ENCODE assay signal across 11 cellular contexts in genomic region chr5:171520300-171521170, GRCh38.
DNase-seq lines count a peak whose midpoint lies in the region; TF ChIP-seq lines count a peak whose summit lies in the region.
"Had no signal": no experiment of that assay in that cellular context is flagged by ENCODE, and none has a peak within 500 bp of the region (broad histone marks: within the 10 kb centered on the region; RNA-seq: fewer than 3 reads in every experiment).

No MANE protein-coding gene starts in this region.

- H3K27me3 Mint-ChIP-seq in mesothelial cell of epicardium (ENCODE audit: low read depth), result no peaks in the 10 kb centered on the region

- peak overlapping the region; percentile 79 for H3K27ac Mint-ChIP-seq in mesothelial cell of epicardium
- H3K27ac Mint-ChIP-seq: natural killer cell treated with Interleukin-12 subunit alpha and Interleukin-12 subunit beta and Interleukin-15 and Interleukin-18, amount 100 ng/mL, for 72 hours had no signal

- no peak overlapping the region for H3K4me3 Mint-ChIP-seq in mesothelial cell of epicardium
- H3K4me3 Mint-ChIP-seq: natural killer cell treated with Interleukin-12 subunit alpha and Interleukin-12 subunit beta and Interleukin-15 and Interleukin-18, amount 100 ng/mL, for 72 hours had no signal

- H3K4me1 Mint-ChIP-seq in mesothelial cell of epicardium, result peaks cover 40% of the 10 kb centered on the region

- H3K9me3 Mint-ChIP-seq in mesothelial cell of epicardium, result no peaks in the 10 kb centered on the region
- H3K9me3 Mint-ChIP-seq: natural killer cell treated with Interleukin-12 subunit alpha and Interleukin-12 subunit beta and Interleukin-15 and Interleukin-18, amount 100 ng/mL, for 72 hours had no signal

- DNase-seq in AG04450 (ENCODE audit: low read depth, low spot score), result no peak
- DNase-seq in NCI-H524 treated with DMSO at 0.1 percent for 48 hours (lab: John Stamatoyannopoulos, UW), result peak; percentile 39
- DNase-seq in epithelial cell of prostate (ENCODE audit: low read depth, low spot score), result no peak
- DNase-seq in mesothelial cell of epicardium (ENCODE audit: low spot score in 2 of 2, unreplicated experiment in 2 of 2), result no peak
- DNase-seq in GM13977 (ENCODE audit: low spot score), result no peak
- DNase-seq in NCI-H146 (lab: John Stamatoyannopoulos, UW), result no peak
- DNase-seq in dedifferentiated amniotic fluid mesenchymal stem cell (ENCODE audit: extremely low spot score), result no peak
- DNase-seq in NCI-H187 treated with DMSO at 0.1 percent for 48 hours (lab: John Stamatoyannopoulos, UW), result no peak
- DNase-seq: AML-193, NCI-H1092 had no signal

- POLR2A ChIA-PET in AG04450 (lab: Yijun Ruan, JAX), result interaction anchor here (0.7 to 2.2 kb wide), 6 partner anchors 10 to 486 kb away, joined by 3 to 9 read pairs (median 3); partner anchors contain the start of gene FBXW11

- H3K27me3 ChIP-seq in AG04450 (ENCODE audit: control insufficient read depth, insufficient read depth, low read length), result no peaks in the 10 kb centered on the region

- in situ Hi-C loops in GM13977 (cut with MboI; ENCODE audit: low pct_unique_long_range_greater_than_20kb, low sequenced_read_pairs, unreplicated experiment), result no loop called here

- H3K27ac ChIP-seq in AG04450 (ENCODE audit: low read depth, low read length) (peak overlapping the region; percentile 90), epithelial cell of prostate (peak overlapping the region; percentile 72)

- H3K4me3 ChIP-seq in AG04450 (ENCODE audit: low read depth, low read length), result no peak overlapping the region

- no peaks in the 10 kb centered on the region; the same call in 1 of the 2 replicates for H3K9me3 ChIP-seq in AG04450 (ENCODE audit: control insufficient read depth, insufficient read depth, low read length)

- TF ChIP-seq CTCF in AG04450 (IDR thresholded peaks at IDR 0.05; ENCODE audit: low read depth, low read length) (no peak), mesothelial cell of epicardium (IDR thresholded peaks at IDR 0.05; ENCODE audit: unreplicated experiment) (no peak), GM13977 (IDR thresholded peaks at IDR 0.05; ENCODE audit: extremely low read depth, insufficient read depth, missing control alignments) (no peak)

- no peaks in the 10 kb centered on the region for H3K36me3 Mint-ChIP-seq in mesothelial cell of epicardium
- H3K36me3 Mint-ChIP-seq: natural killer cell treated with Interleukin-12 subunit alpha and Interleukin-12 subunit beta and Interleukin-15 and Interleukin-18, amount 100 ng/mL, for 72 hours had no signal

- CTCF ChIA-PET in AG04450 (lab: Charles Lee), result interaction anchor here (1.1 to 1.4 kb wide), 5 partner anchors 16 to 519 kb away, joined by 3 to 5 read pairs (median 3); no protein-coding TSS in a partner anchor
